In the genomic region with DNA sequence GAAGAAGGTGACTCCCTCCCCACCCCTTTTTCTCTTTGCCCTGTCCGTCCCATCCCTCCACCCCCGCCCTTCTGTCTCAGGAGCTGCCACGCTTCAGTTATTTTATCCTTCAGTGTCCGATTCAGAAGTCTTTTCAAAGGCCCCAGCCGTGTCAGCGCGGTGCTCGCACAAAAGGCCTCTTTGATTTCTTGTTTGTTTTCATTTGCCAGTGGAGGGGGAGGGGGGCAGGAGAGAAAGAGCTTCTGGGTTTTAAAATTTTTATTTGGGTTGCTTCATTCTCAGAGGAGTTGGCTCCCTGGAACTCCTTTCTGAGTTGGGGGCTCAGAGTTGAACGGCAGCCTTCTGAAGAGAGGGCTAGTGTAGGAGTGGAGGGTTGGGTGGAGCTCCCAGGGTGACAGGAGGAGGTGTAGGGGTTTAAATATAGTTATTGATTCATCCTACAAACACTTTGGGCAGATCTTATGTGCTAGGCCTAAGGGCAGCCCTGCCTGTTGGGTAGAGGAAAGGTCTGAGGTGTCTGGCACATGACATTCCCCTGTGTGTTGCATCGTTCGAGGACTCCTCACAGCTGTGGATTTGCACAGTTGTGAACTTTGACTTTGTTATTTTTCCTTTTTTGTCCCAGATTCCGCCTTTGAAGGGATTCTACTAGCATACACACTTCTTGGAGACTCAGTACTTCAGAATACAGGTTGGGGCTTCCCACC, we compare ENCODE assay signal across 12 cellular contexts. TPM values are rescaled to one million over a fixed set of nuclear protein-coding genes. Genes with fewer than 3 reads are reported as not detected.
DNase-seq lines count a peak whose midpoint lies in the region; ATAC-seq and TF ChIP-seq lines count a peak whose summit lies in the region.
"Had no signal": no experiment of that assay in that cellular context is flagged by ENCODE, and none has a peak within 500 bp of the region (broad histone marks: within the 10 kb centered on the region; RNA-seq: fewer than 3 reads in every experiment).

No MANE protein-coding gene starts in this region.

- H3K9me3 Mint-ChIP-seq in type B pancreatic cell: no peaks in the 10 kb centered on the region
- H3K9me3 Mint-ChIP-seq: activated T-cell treated with anti-CD3 and anti-CD28 coated beads, Interleukin-2, amount 50 U/mL, for 4 hours had no signal

- H3K79me1 ChIP-seq in trophoblast cell (ENCODE audit: low read length): no peaks in the 10 kb centered on the region

- no peaks in the 10 kb centered on the region for H3K36me3 ChIP-seq in esophagus muscularis mucosa
- H3K36me3 ChIP-seq in osteoblast (ENCODE audit: insufficient read depth, low read length): peaks cover 47% of the 10 kb centered on the region
- H3K36me3 ChIP-seq in trophoblast cell (ENCODE audit: control insufficient read depth in 1 of 2, insufficient read depth in 2 of 2, low read length in 2 of 2): no peaks in the 10 kb centered on the region

- no peak overlapping the region for H4K8ac ChIP-seq in trophoblast cell (ENCODE audit: low read depth, low read length)

- H4K20me1 ChIP-seq in osteoblast (ENCODE audit: insufficient read depth, low read length): peaks cover 40% of the 10 kb centered on the region

- H3K4me3 ChIP-seq in esophagus muscularis mucosa: peak overlapping the region in 1 of 4 donors; percentile 1
- H3K4me3 ChIP-seq in osteoblast (ENCODE audit: insufficient read depth, low read length): no peak overlapping the region
- no peak overlapping the region for H3K4me3 ChIP-seq in trophoblast cell (ENCODE audit: low read depth, low read length)

- H3K23ac ChIP-seq in trophoblast cell (ENCODE audit: low read length): no peak overlapping the region

- H3K4me2 ChIP-seq in osteoblast (ENCODE audit: insufficient read depth, low read length): peak overlapping the region; percentile 26
- no peak overlapping the region for H3K4me2 ChIP-seq in trophoblast cell (ENCODE audit: low read length)

- no peak for ATAC-seq in GM21723 (IDR thresholded peaks at IDR 0.05; ENCODE audit: unreplicated experiment)
- ATAC-seq: activated T-cell treated with anti-CD3 and anti-CD28 coated beads, Interleukin-2, amount 50 U/mL, for 4 hours had no signal

- DNase-seq in COLO829 (ENCODE audit: low spot score): peak; percentile 75
- DNase-seq in NCI-H526 treated with DMSO at 0.1 percent for 48 hours (lab: John Stamatoyannopoulos, UW): peak; percentile 33
- no peak for DNase-seq in esophagus muscularis mucosa (ENCODE audit: extremely low spot score)
- no peak for DNase-seq in osteoblast (ENCODE audit: insufficient read length, low spot score, missing footprints)
- no peak for DNase-seq in type B pancreatic cell (ENCODE audit: extremely low spot score, unreplicated experiment)
- no peak for DNase-seq in trophoblast cell
- no peak for DNase-seq in D341Med (ENCODE audit: low spot score)
- DNase-seq: activated T-cell treated with anti-CD3 and anti-CD28 coated beads, Interleukin-2, amount 50 U/mL, for 4 hours; DND-41; H7; NCI-H446 had no signal

- no peak for TF ChIP-seq CTCF in esophagus muscularis mucosa (IDR thresholded peaks at IDR 0.05)
- TF ChIP-seq CTCF in osteoblast (IDR thresholded peaks at IDR 0.05; ENCODE audit: extremely low read depth, low read depth, low read length): no peak
- no peak for TF ChIP-seq CTCF in type B pancreatic cell (conservative IDR thresholded peaks at IDR 0.05)

- H3K79me2 ChIP-seq in osteoblast (ENCODE audit: insufficient read depth, low read length) (peaks cover 97% of the 10 kb centered on the region), trophoblast cell (ENCODE audit: control insufficient read depth, insufficient read depth, low read length, poor library complexity) (no peaks in the 10 kb centered on the region)

- H4K91ac ChIP-seq in trophoblast cell (ENCODE audit: low read depth, low read length): no peak overlapping the region

- H2BK120ac ChIP-seq in trophoblast cell (ENCODE audit: insufficient read depth, low read length, poor library complexity): no peak overlapping the region

- H3K9me3 ChIP-seq in esophagus muscularis mucosa (no peaks in the 10 kb centered on the region), osteoblast (ENCODE audit: low read depth, low read length) (no peaks in the 10 kb centered on the region), trophoblast cell (ENCODE audit: insufficient read depth, low read depth, low read length) (no peaks in the 10 kb centered on the region)

- intact Hi-C loops in esophagus muscularis mucosa (cut with DNase I): loop anchor here (5.0 kb wide), 1 partner anchor 50 kb away; no protein-coding TSS in a partner anchor

- H2AFZ ChIP-seq in osteoblast (ENCODE audit: low read length): no peak overlapping the region
- no peak overlapping the region for H2AFZ ChIP-seq in trophoblast cell (ENCODE audit: insufficient read depth, low read length, poor library complexity)

- no peaks in the 10 kb centered on the region for H3K36me3 Mint-ChIP-seq in type B pancreatic cell

- H3K4me3 Mint-ChIP-seq in type B pancreatic cell: no peak overlapping the region
- H3K4me3 Mint-ChIP-seq: activated T-cell treated with anti-CD3 and anti-CD28 coated beads, Interleukin-2, amount 50 U/mL, for 4 hours had no signal

- TF ChIP-seq EP300 in esophagus muscularis mucosa (IDR thresholded peaks at IDR 0.05): no peak

- H3K27me3 ChIP-seq in esophagus muscularis mucosa (no peaks in the 10 kb centered on the region), osteoblast (ENCODE audit: insufficient read depth, low read length) (no peaks in the 10 kb centered on the region), trophoblast cell (ENCODE audit: insufficient read depth, low read length) (peaks cover 60% of the 10 kb centered on the region)

- peaks cover 98% of the 10 kb centered on the region for H3K27me3 Mint-ChIP-seq in type B pancreatic cell

- no peak overlapping the region for H2AK5ac ChIP-seq in trophoblast cell (ENCODE audit: low read length)

- no peak overlapping the region for H3K9ac ChIP-seq in trophoblast cell (ENCODE audit: low read length)

- no peak overlapping the region for H3K4ac ChIP-seq in trophoblast cell (ENCODE audit: low read depth, low read length)

- H3K27ac Mint-ChIP-seq in type B pancreatic cell: no peak overlapping the region

- no peak overlapping the region for H3K14ac ChIP-seq in trophoblast cell (ENCODE audit: low read length)

- H2BK5ac ChIP-seq in trophoblast cell (ENCODE audit: low read depth, low read length, poor library complexity): no peak overlapping the region

- H3K4me1 Mint-ChIP-seq in type B pancreatic cell (ENCODE audit: unreplicated experiment): peaks cover 11% of the 10 kb centered on the region

- no peak overlapping the region for H3K18ac ChIP-seq in trophoblast cell (ENCODE audit: low read length)

- H3K27ac ChIP-seq in esophagus muscularis mucosa (replicated peaks in 1 of 4) (peak overlapping the region; percentile 85 to 88 (median 87)), osteoblast (ENCODE audit: low read depth, low read length) (peak overlapping the region; percentile 77), trophoblast cell (ENCODE audit: low read depth, low read length) (no peak overlapping the region)

- WGBS in esophagus muscularis mucosa: 36% methylated on average over 12 of the region's 12 CpGs
- no CpG with 5 or more reads among the region's 12 CpGs for WGBS in trophoblast cell (ENCODE audit: extremely low coverage, insufficient coverage, insufficient read length)

- peak; percentile 24 for TF ChIP-seq POLR2A in esophagus muscularis mucosa (IDR thresholded peaks at IDR 0.05; ENCODE audit: low read depth)

- no peak overlapping the region for H2BK12ac ChIP-seq in trophoblast cell (ENCODE audit: low read length)

- no peak overlapping the region for H4K12ac ChIP-seq in trophoblast cell (ENCODE audit: low read depth, low read length)

- H3K4me1 ChIP-seq in esophagus muscularis mucosa (peaks cover 88 to 100% (median 99%) of the 10 kb centered on the region in 4 donors), osteoblast (ENCODE audit: insufficient read depth, low read length) (peaks cover 69% of the 10 kb centered on the region), trophoblast cell (ENCODE audit: control insufficient read depth in 1 of 2, insufficient read depth in 2 of 2, low read length in 2 of 2) (peaks cover 5% of the 10 kb centered on the region in 2 experiments)

RNA-seq across cellular contexts. Expression of gene NFIX, which starts 36.8 kb away (rescaled TPM):
- total RNA-seq in esophagus muscularis mucosa (100 to 1,000 TPM in 1 of 4 donors, 10 to 100 TPM in 3; 56.0 to 154 (median 79.4) TPM), osteoblast (114 and 122 TPM in 2 replicates), type B pancreatic cell (ENCODE audit: low replicate concordance) (4.2 and 12.4 TPM in 2 replicates)
- polyA plus RNA-seq in trophoblast cell (2013): 0.03 and 0.04 TPM in 2 replicates

Comparison
In these comparisons a context has a peak if more than half of its experiments do, and no peak if none do; other contexts are left out.
1. DNase-seq: peak in COLO829 (single experiment) and NCI-H526 treated with DMSO at 0.1 percent for 48 hours (single experiment); none in esophagus muscularis mucosa (single experiment), osteoblast (single experiment), type B pancreatic cell (single experiment), trophoblast cell (0 of 2) and D341Med (single experiment).